Comparison of ENCODE assay signal across 17 cellular contexts in the genomic region with DNA sequence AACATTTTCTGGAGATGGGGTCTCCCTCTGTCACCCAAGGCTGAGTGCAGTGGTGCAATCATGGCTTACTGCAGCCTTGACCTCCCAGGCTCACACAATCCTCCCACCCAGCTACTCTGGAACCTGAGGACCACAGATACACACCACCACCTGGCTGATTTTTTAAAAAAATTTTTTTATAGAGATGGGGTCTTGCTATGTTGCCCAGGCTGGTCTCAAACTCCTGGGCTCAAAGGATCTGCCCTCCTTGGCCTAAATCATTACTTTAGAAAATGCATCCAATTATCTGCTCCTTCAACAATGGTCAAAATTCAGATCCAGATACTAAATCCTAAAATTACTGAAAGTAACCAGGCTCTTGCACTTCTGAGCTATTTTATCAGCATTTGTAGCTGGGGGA. TPM values are rescaled to one million over a fixed set of nuclear protein-coding genes. Genes with fewer than 3 reads are reported as not detected.
DNase-seq lines count a peak whose midpoint lies in the region; TF ChIP-seq lines count a peak whose summit lies in the region.
"Had no signal": no experiment of that assay in that cellular context is flagged by ENCODE, and none has a peak within 500 bp of the region (broad histone marks: within the 10 kb centered on the region; RNA-seq: fewer than 3 reads in every experiment).

No MANE protein-coding gene starts in this region.

- peaks cover 56% of the 10 kb centered on the region for H3K4me1 Mint-ChIP-seq in glutamatergic neuron (ENCODE audit: low read depth, unreplicated experiment)
- H3K4me1 Mint-ChIP-seq in progenitor cell of endocrine pancreas (ENCODE audit: low read depth) = peaks cover 42% of the 10 kb centered on the region
- H3K4me1 Mint-ChIP-seq: CD4-positive, alpha-beta memory T cell had no signal

- in situ Hi-C loops in KBM-7 (cut with MboI; ENCODE audit: low pct_unique_long_range_greater_than_20kb, low sequenced_read_pairs) = no loop called here

- BruUV-seq in OCI-LY7 (replicated peaks; lab: Mats Ljungman, UMichigan) = no TSS peak

- peak; percentile 35; the same call in 1 of the 2 replicates for TF ChIP-seq CTCF in OCI-LY7 (conservative IDR thresholded peaks at IDR 0.05; ENCODE audit: low read length)
- TF ChIP-seq CTCF in glutamatergic neuron (IDR thresholded peaks at IDR 0.05; ENCODE audit: partially characterized antibody, unreplicated experiment) = no peak
- TF ChIP-seq CTCF in progenitor cell of endocrine pancreas (IDR thresholded peaks at IDR 0.05; ENCODE audit: unreplicated experiment) = no peak

- H3K27ac ChIP-seq in BLaER1 treated with 17β-estradiol and CSF1 and Interleukin-3, amounts not matched to agents 10 nM and 100 nM = peak overlapping the region in 2 of 11 experiments; percentile 20 to 44; a peak in 2 of 22 replicates
- H3K27ac ChIP-seq in OCI-LY7 (ENCODE audit: low read depth, low read length, poor library complexity, severe bottlenecking) = no peak overlapping the region
- H3K27ac ChIP-seq: C4-2B had no signal

- no peak overlapping the region for H2AFZ ChIP-seq in OCI-LY7 (ENCODE audit: low read length)

- peaks cover 16% of the 10 kb centered on the region for H3K9me3 Mint-ChIP-seq in glutamatergic neuron (ENCODE audit: unreplicated experiment)
- peaks cover 8% of the 10 kb centered on the region for H3K9me3 Mint-ChIP-seq in progenitor cell of endocrine pancreas (ENCODE audit: low read depth)

- POLR2A ChIA-PET in OCI-LY7 (lab: Charles Lee) = interaction anchor here (1.2 kb wide), 1 partner anchor 8 kb away, joined by 8 read pairs; no protein-coding TSS in a partner anchor

- H3K9me3 ChIP-seq in BLaER1 treated with 17β-estradiol and CSF1 and Interleukin-3, amounts not matched to agents 10 nM and 100 nM (replicated peaks in 1 of 11) = peaks cover 15 to 26% (median 24%) of the 10 kb centered on the region in 11 experiments
- H3K9me3 ChIP-seq in OCI-LY7 (ENCODE audit: low read length) = no peaks in the 10 kb centered on the region
- H3K9me3 ChIP-seq: HAP-1 had no signal

- DNase-seq in OCI-LY7 (ENCODE audit: low spot score) (no peak), glutamatergic neuron (no peak), progenitor cell of endocrine pancreas (ENCODE audit: low spot score, unreplicated experiment) (no peak), KBM-7 (no peak), DMS 273 treated with DMSO at 0.1 percent for 48 hours (lab: John Stamatoyannopoulos, UW) (no peak), NCI-H1092 (lab: John Stamatoyannopoulos, UW) (no peak)
- DNase-seq in stimulated activated CD4-positive, alpha-beta T cell treated with anti-CD3 and anti-CD28 coated beads, Interleukin-4, amount 100 ng/mL, for 4 hours = no peak
- DNase-seq: ACHN; CD4-positive, alpha-beta memory T cell; DMS153; DND-41; GF-D8; GOT3 had no signal

- CTCF ChIA-PET in OCI-LY7 (lab: Charles Lee; ENCODE audit: unreplicated experiment) = no interaction called here

- no peaks in the 10 kb centered on the region for H3K27me3 ChIP-seq in BLaER1 treated with 17β-estradiol and CSF1 and Interleukin-3, amounts not matched to agents 10 nM and 100 nM

- peaks cover 75 to 98% (median 91%) of the 10 kb centered on the region in 11 experiments for H3K36me3 ChIP-seq in BLaER1 treated with 17β-estradiol and CSF1 and Interleukin-3, amounts not matched to agents 10 nM and 100 nM
- no peaks in the 10 kb centered on the region for H3K36me3 ChIP-seq in OCI-LY7 (ENCODE audit: insufficient read depth, low read length)

- H3K27ac Mint-ChIP-seq in glutamatergic neuron (ENCODE audit: unreplicated experiment) = peak overlapping the region; percentile 53
- peak overlapping the region; percentile 71 for H3K27ac Mint-ChIP-seq in progenitor cell of endocrine pancreas
- H3K27ac Mint-ChIP-seq: CD4-positive, alpha-beta memory T cell had no signal

- peaks cover 47 to 66% (median 53%) of the 10 kb centered on the region in 10 experiments for H3K4me1 ChIP-seq in BLaER1 treated with 17β-estradiol and CSF1 and Interleukin-3, amounts not matched to agents 10 nM and 100 nM
- H3K4me1 ChIP-seq in OCI-LY7 (ENCODE audit: insufficient read depth, low read length, poor library complexity, severe bottlenecking) = no peaks in the 10 kb centered on the region
- H3K4me1 ChIP-seq: HAP-1 had no signal

- peaks cover 92 to 99% (median 97%) of the 10 kb centered on the region in 11 experiments for H4K20me1 ChIP-seq in BLaER1 treated with 17β-estradiol and CSF1 and Interleukin-3, amounts not matched to agents 10 nM and 100 nM
- no peaks in the 10 kb centered on the region for H4K20me1 ChIP-seq in OCI-LY7 (ENCODE audit: insufficient read depth, low read length)

- H3K27me3 Mint-ChIP-seq in glutamatergic neuron (ENCODE audit: unreplicated experiment) (peaks cover 6% of the 10 kb centered on the region), progenitor cell of endocrine pancreas (no peaks in the 10 kb centered on the region)

- no peak overlapping the region for H3K4me3 ChIP-seq in BLaER1 treated with 17β-estradiol and CSF1 and Interleukin-3, amounts not matched to agents 10 nM and 100 nM
- no peak overlapping the region for H3K4me3 ChIP-seq in OCI-LY7 (ENCODE audit: low read depth, low read length, poor library complexity, severe bottlenecking)
- H3K4me3 ChIP-seq: HAP-1 had no signal

- H3K4me2 ChIP-seq in BLaER1 treated with 17β-estradiol and CSF1 and Interleukin-3, amounts not matched to agents 10 nM and 100 nM = peak overlapping the region in 10 of 11 experiments; percentile 18 to 58 (median 43); a peak in 18 of 22 replicates
- no peak overlapping the region for H3K4me2 ChIP-seq in OCI-LY7 (ENCODE audit: low read length)

- H3K4me3 Mint-ChIP-seq in glutamatergic neuron (ENCODE audit: unreplicated experiment) (no peak overlapping the region), progenitor cell of endocrine pancreas (ENCODE audit: low read depth) (no peak overlapping the region)
- H3K4me3 Mint-ChIP-seq: CD4-positive, alpha-beta memory T cell had no signal

- H3K9me2 ChIP-seq in OCI-LY7 (ENCODE audit: insufficient read depth, low read length) = no peaks in the 10 kb centered on the region

- peak overlapping the region in 1 of 11 experiments; percentile 32; a peak in 1 of 22 replicates for H3K9ac ChIP-seq in BLaER1 treated with 17β-estradiol and CSF1 and Interleukin-3, amounts not matched to agents 10 nM and 100 nM

- no peaks in the 10 kb centered on the region for H3K79me2 ChIP-seq in OCI-LY7 (ENCODE audit: insufficient read depth, low read depth, low read length)

- intact Hi-C loops in OCI-LY7 (cut with micrococcal nuclease; ENCODE audit: unreplicated experiment) = no loop called here

- peaks cover 15% of the 10 kb centered on the region for H3K36me3 Mint-ChIP-seq in glutamatergic neuron (ENCODE audit: unreplicated experiment)
- peaks cover 37% of the 10 kb centered on the region for H3K36me3 Mint-ChIP-seq in progenitor cell of endocrine pancreas (ENCODE audit: insufficient read depth)
- H3K36me3 Mint-ChIP-seq: CD4-positive, alpha-beta memory T cell had no signal

RNA-seq across cellular contexts. Expression of gene CTBP2, which starts 55.2 kb away (rescaled TPM):
- total RNA-seq in OCI-LY7 (2014; rRNA removed; shearing (Covaris generic)) = not detected in 2 replicates
- not detected in 2 replicates for total RNA-seq in OCI-LY7 (2022)
- 174 TPM for total RNA-seq in glutamatergic neuron (ENCODE audit: unreplicated experiment)
- 182 and 183 TPM in 2 replicates for total RNA-seq in progenitor cell of endocrine pancreas
- total RNA-seq: HepG2 had no signal

Comparison
In these comparisons a context has a peak if more than half of its experiments do, and no peak if none do; other contexts are left out.
1. RNA of gene CTBP2, which starts 55.2 kb away (total RNA-seq): 182 to 183 TPM in progenitor cell of endocrine pancreas and 174 TPM in glutamatergic neuron (single experiment); not detected in OCI-LY7; every median in the first group is over 100 times any median in the second.